ENCODE assay signal across 10 cellular contexts in the genomic region with DNA sequence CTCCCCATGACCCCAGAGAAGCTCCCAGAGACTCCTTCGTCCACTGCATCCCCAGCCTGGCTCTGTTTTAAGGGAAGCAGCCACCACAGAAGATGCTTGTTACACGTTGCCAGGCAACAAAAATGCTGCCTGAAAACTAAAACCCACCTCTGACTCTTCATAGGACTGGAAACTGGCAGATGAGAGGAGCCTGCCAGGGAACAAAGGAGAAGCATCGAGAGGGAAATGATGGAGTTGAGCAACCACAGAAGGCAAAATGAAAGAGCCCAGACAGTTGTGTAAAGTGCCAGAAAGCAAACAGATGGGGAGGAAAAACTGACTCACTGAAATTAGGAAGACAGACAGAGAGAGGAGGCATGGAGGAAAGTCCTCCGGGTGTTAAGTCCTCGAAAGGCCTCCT.
DNase-seq lines count a peak whose midpoint lies in the region; ATAC-seq and TF ChIP-seq lines count a peak whose summit lies in the region.
"Had no signal": no experiment of that assay in that cellular context is flagged by ENCODE, and none has a peak within 500 bp of the region (broad histone marks: within the 10 kb centered on the region; RNA-seq: fewer than 3 reads in every experiment).

No MANE protein-coding gene starts in this region.

- DNase-seq in activated T-cell treated with anti-CD3 and anti-CD28 coated beads, Interleukin-2, amount 50 U/mL, for 24 hours: no peak
- no peak for DNase-seq in activated T-cell treated with anti-CD3 and anti-CD28 coated beads, Interleukin-2, amount 50 U/mL, for 1 hour
- DNase-seq in NCI-H748 treated with DMSO at 0.1 percent for 48 hours (lab: John Stamatoyannopoulos, UW): peak; percentile 44
- peak; percentile 8 for DNase-seq in fibroblast of the conjunctiva (ENCODE audit: low read depth)
- DNase-seq in stimulated activated naive CD8-positive, alpha-beta T cell treated with anti-CD3 and anti-CD28 coated beads, Interleukin-15, amount 100 ng/mL, for 72 hours: no peak
- DNase-seq in thyroid gland: no peak
- DNase-seq in COR-L47 (lab: John Stamatoyannopoulos, UW): no peak

- H3K4me1 Mint-ChIP-seq in activated T-cell treated with anti-CD3 and anti-CD28 coated beads, Interleukin-2, amount 50 U/mL, for 24 hours (ENCODE audit: low read depth): peaks cover 79% of the 10 kb centered on the region
- H3K4me1 Mint-ChIP-seq in stimulated activated naive CD8-positive, alpha-beta T cell treated with anti-CD3 and anti-CD28 coated beads, Interleukin-15, amount 100 ng/mL, for 72 hours: peaks cover 77% of the 10 kb centered on the region

- H3K4me1 ChIP-seq in thyroid gland: peaks cover 0 to 2% of the 10 kb centered on the region in 2 donors

- H3K4me3 Mint-ChIP-seq in activated T-cell treated with anti-CD3 and anti-CD28 coated beads, Interleukin-2, amount 50 U/mL, for 24 hours: peak overlapping the region; percentile 21
- H3K4me3 Mint-ChIP-seq in stimulated activated naive CD8-positive, alpha-beta T cell treated with anti-CD3 and anti-CD28 coated beads, Interleukin-15, amount 100 ng/mL, for 72 hours: peak overlapping the region; percentile 48 to 55

- H3K27ac ChIP-seq in thyroid gland: no peak overlapping the region
- H3K27ac ChIP-seq: C4-2B had no signal

- H3K36me3 Mint-ChIP-seq in activated T-cell treated with anti-CD3 and anti-CD28 coated beads, Interleukin-2, amount 50 U/mL, for 24 hours (ENCODE audit: low read depth): no peaks in the 10 kb centered on the region

- ATAC-seq in stimulated activated naive CD8-positive, alpha-beta T cell treated with anti-CD3 and anti-CD28 coated beads, Interleukin-15, amount 100 ng/mL, for 72 hours: no peak
- ATAC-seq in GM19455 (IDR thresholded peaks at IDR 0.05; ENCODE audit: unreplicated experiment): no peak

- peak overlapping the region; percentile 89 for H3K27ac Mint-ChIP-seq in activated T-cell treated with anti-CD3 and anti-CD28 coated beads, Interleukin-2, amount 50 U/mL, for 24 hours
- H3K27ac Mint-ChIP-seq in stimulated activated naive CD8-positive, alpha-beta T cell treated with anti-CD3 and anti-CD28 coated beads, Interleukin-15, amount 100 ng/mL, for 72 hours: peak overlapping the region; percentile 2 to 92
- H3K27ac Mint-ChIP-seq: progenitor cell of endocrine pancreas had no signal

- no peaks in the 10 kb centered on the region for H3K27me3 Mint-ChIP-seq in activated T-cell treated with anti-CD3 and anti-CD28 coated beads, Interleukin-2, amount 50 U/mL, for 24 hours
- H3K27me3 Mint-ChIP-seq in stimulated activated naive CD8-positive, alpha-beta T cell treated with anti-CD3 and anti-CD28 coated beads, Interleukin-15, amount 100 ng/mL, for 72 hours: peaks cover 5% of the 10 kb centered on the region

- H3K27me3 ChIP-seq in thyroid gland: no peaks in the 10 kb centered on the region

- 70 to 82% methylated on average over 5 of the region's 5 CpGs for WGBS in thyroid gland, 2 donors

- intact Hi-C loops in thyroid gland (cut with DNase I): loop anchor here (10.0 kb wide), 1 partner anchor 123 kb away; the partner anchor contains the start of gene KCNN3

- H3K4me3 ChIP-seq in thyroid gland (replicated peaks in 1 of 3): no peak overlapping the region

- no peaks in the 10 kb centered on the region for H3K9me3 ChIP-seq in thyroid gland

- no peak for TF ChIP-seq POLR2A in thyroid gland (IDR thresholded peaks at IDR 0.05)

- no peaks in the 10 kb centered on the region for H3K36me3 ChIP-seq in thyroid gland

- no peaks in the 10 kb centered on the region for H3K9me3 Mint-ChIP-seq in activated T-cell treated with anti-CD3 and anti-CD28 coated beads, Interleukin-2, amount 50 U/mL, for 24 hours
- H3K9me3 Mint-ChIP-seq in stimulated activated naive CD8-positive, alpha-beta T cell treated with anti-CD3 and anti-CD28 coated beads, Interleukin-15, amount 100 ng/mL, for 72 hours: peaks cover 0 to 10% of the 10 kb centered on the region in 2 donors

- no peak for TF ChIP-seq CTCF in thyroid gland (IDR thresholded peaks at IDR 0.05)

Comparison
In these comparisons a context has a peak if more than half of its experiments do, and no peak if none do; other contexts are left out.
1. DNase-seq: peak in NCI-H748 treated with DMSO at 0.1 percent for 48 hours (single experiment) and fibroblast of the conjunctiva (single experiment); none in activated T-cell treated with anti-CD3 and anti-CD28 coated beads, Interleukin-2, amount 50 U/mL, for 24 hours (single experiment), activated T-cell treated with anti-CD3 and anti-CD28 coated beads, Interleukin-2, amount 50 U/mL, for 1 hour (single experiment), stimulated activated naive CD8-positive, alpha-beta T cell treated with anti-CD3 and anti-CD28 coated beads, Interleukin-15, amount 100 ng/mL, for 72 hours (0 of 2), thyroid gland (0 of 2) and COR-L47 (single experiment).